Comparison of ENCODE assay signal across 26 cellular contexts in the genomic region with DNA sequence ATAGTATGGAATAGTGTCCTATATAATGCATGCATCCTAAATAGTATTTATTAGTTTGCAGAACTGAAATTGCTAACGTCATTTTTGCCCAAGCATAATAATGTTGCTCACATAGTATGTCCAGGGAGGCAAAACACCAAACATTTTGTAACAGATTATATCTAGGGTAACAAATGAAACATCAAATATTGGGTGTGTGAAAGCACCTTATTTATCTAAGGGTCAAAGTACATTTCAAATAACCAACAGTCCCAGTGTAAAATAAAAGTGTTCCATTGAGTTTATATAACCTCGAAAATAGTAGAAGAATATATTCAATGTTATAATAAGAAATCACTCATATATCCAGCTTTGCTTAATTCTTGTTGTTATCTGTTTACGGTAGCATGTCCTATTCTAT.
"Had no signal": no experiment of that assay in that cellular context is flagged by ENCODE, and none has a peak within 500 bp of the region (broad histone marks: within the 10 kb centered on the region; RNA-seq: fewer than 3 reads in every experiment).

No MANE protein-coding gene starts in this region.

- H3K36me3 ChIP-seq: stomach, suprapubic skin, thoracic aorta, thyroid gland, tibial artery, tibial nerve, transverse colon, upper lobe of left lung, upper lobe of right lung, uterus, vagina had no signal

- H3K27ac ChIP-seq: stomach, suprapubic skin, testis, thoracic aorta, thyroid gland, tibial artery, tibial nerve, transverse colon, upper lobe of left lung, upper lobe of right lung, uterus, vagina had no signal

- H3K27me3 ChIP-seq: stomach, suprapubic skin, testis, thyroid gland, tibial artery, tibial nerve, transverse colon, upper lobe of left lung, upper lobe of right lung, uterus, vagina had no signal

- DNase-seq: stimulated activated CD4-positive, alpha-beta T cell treated with anti-CD3 and anti-CD28 coated beads, Interleukin-2, amount 100 ng/mL, for 48 hours; stimulated activated CD4-positive, alpha-beta T cell treated with anti-CD3 and anti-CD28 coated beads, Interleukin-4, amount 100 ng/mL, for 1 hour; stimulated activated CD4-positive, alpha-beta T cell treated with anti-CD3 and anti-CD28 coated beads, Interleukin-4, amount 100 ng/mL, for 24 hours; stimulated activated CD4-positive, alpha-beta T cell treated with anti-CD3 and anti-CD28 coated beads, Interleukin-4, amount 100 ng/mL, for 4 hours; stimulated activated CD8-positive, alpha-beta memory T cell treated with anti-CD3 and anti-CD28 coated beads, Interleukin-4, amount 100 ng/mL, for 48 hours; stimulated activated naive B cell treated with anti-CD40 and anti-IgM and Interleukin-4, amounts not matched to agents 10 μg/mL and 1 μg/mL and 100 μg/mL, for 72 hours; stimulated activated naive CD4-positive, alpha-beta T cell; stimulated activated naive CD4-positive, alpha-beta T cell treated with Interleukin-2 at 50 U/mL for 16 hours; stimulated activated naive CD8-positive, alpha-beta T cell treated with anti-CD3 and anti-CD28 coated beads, Interleukin-15, amount 100 ng/mL, for 72 hours; stimulated activated naive CD8-positive, alpha-beta T cell treated with anti-CD3 and anti-CD28 coated beads, Interleukin-15, Interleukin-2, amounts not matched to agents 100 U/mL and 50 U/mL, for 24 hours; stomach; testis; thyroid gland; tibial artery; transverse colon; trophoblast cell; upper lobe of left lung; upper lobe of right lung; uterus had no signal

- FAIRE-seq: urothelium cell line had no signal

- ATAC-seq: stimulated activated effector memory CD8-positive, alpha-beta T cell treated with anti-CD3 and anti-CD28 coated beads, Interleukin-12 subunit alpha, Interleukin-12 subunit beta, amount 100 ng/mL, for 72 hours; stimulated activated memory B cell treated with anti-CD40 and anti-IgM and Interleukin-4, amounts not matched to agents 10 μg/mL and 1 μg/mL and 100 μg/mL, for 72 hours; stimulated activated naive B cell treated with anti-CD40 and anti-IgM and Interleukin-4, amounts not matched to agents 10 μg/mL and 1 μg/mL and 100 μg/mL, for 72 hours; stimulated activated naive CD8-positive, alpha-beta T cell treated with anti-CD3 and anti-CD28 coated beads, Interleukin-15, amount 100 ng/mL, for 72 hours; stimulated activated naive CD8-positive, alpha-beta T cell treated with anti-CD3 and anti-CD28 coated beads, Interleukin-15, Interleukin-2, amounts not matched to agents 100 U/mL and 50 U/mL, for 24 hours; upper lobe of right lung had no signal

- H3K9me3 ChIP-seq: suprapubic skin, testis, thoracic aorta, thyroid gland, tibial artery, transverse colon, upper lobe of left lung, upper lobe of right lung, uterus, vagina had no signal

- H3K4me1 ChIP-seq: stomach, suprapubic skin, testis, tibial artery, tibial nerve, transverse colon, upper lobe of left lung, upper lobe of right lung, uterus, vagina had no signal

- H3K4me3 ChIP-seq: stomach, suprapubic skin, testis, thoracic aorta, thyroid gland, tibial artery, tibial nerve, transverse colon, upper lobe of left lung, upper lobe of right lung, uterus, vagina had no signal
